2 cellular contexts compared by ENCODE assay signal in the genomic region with DNA sequence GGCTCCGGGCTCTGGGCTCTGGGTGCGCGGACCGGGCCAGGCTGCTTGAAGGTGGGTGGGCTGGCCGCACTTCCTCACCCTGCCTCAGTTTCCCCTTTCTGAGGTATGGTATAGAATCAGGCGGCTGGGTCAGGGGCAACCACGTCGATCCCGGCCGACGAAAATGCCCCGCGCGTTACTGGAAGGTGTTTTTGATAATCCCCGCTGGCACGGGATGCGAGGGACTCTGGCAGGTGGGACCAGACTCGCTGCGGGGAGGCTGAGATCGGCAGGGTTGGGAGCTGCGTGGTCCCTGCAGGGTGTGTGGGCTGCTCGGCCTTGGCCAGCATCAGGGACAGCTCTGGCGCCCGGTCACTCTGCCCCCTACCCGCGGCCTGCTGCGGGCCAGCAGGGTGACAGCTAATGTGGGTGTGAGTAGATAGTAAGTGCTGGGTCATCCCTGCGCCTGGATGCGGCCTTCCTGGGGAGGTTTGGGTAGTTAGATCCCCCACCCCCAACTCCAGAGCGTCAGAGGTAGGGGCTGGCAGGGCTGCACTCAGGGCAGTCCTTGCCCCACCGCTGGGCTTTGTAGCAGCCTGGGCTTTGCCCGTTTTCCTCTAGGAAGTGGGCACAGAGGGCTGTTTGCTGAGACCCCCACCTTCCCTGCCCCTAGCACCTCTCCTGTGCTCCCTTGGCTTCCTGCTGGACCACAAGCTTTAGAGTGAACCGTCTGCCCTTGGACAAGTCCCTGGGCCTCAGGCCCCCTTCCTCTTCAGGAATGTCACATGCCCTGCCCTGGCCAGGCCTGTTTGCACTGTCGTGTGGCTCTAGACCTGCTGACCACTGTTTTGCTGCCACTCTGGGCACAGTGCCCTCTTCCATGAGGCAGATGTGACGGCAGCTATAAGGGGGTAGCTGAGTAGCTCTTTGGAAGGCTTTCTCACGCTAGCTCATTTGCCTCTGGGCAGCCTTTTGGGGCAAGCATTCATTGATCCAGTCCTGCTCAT.
A peak's percentile ranks its signal among the peaks of the same experiment; 100 is the strongest.
TF ChIP-seq lines count a peak whose summit lies in the region.

No MANE protein-coding gene starts in this region.

TF ChIP-seq in A549, 52 proteins besides CTCF, POLR2A, EP300 and RAD21:
- TF ChIP-seq KDM1A (IDR thresholded peaks at IDR 0.05; ENCODE audit: low read depth) (no peak), POLR2AphosphoS2 (conservative IDR thresholded peaks at IDR 0.05; ENCODE audit: low read length) (no peak), PHF8 (IDR thresholded peaks at IDR 0.05; ENCODE audit: borderline replicate concordance, low read depth) (peak; percentile 79; the same call in 1 of the 2 replicates), SREBF2 (IDR thresholded peaks at IDR 0.05) (no peak), TFCP2L1 (CRISPR knock-in tag; IDR thresholded peaks at IDR 0.05) (no peak), MAX (IDR thresholded peaks at IDR 0.05) (no peak)
TF ChIP-seq in A549: peak in this region for 1.

TF ChIP-seq in H1, 55 proteins besides CTCF, POLR2A, EP300 and RAD21:
- TF ChIP-seq PHF8 (conservative IDR thresholded peaks at IDR 0.05; ENCODE audit: low read depth, low read length) = peak; percentile 73
- peak; percentile 78 for TF ChIP-seq KDM4A (IDR thresholded peaks at IDR 0.05; ENCODE audit: low read depth, low read length, severe bottlenecking)
- no peak for TF ChIP-seq BRCA1 (IDR thresholded peaks at IDR 0.05; ENCODE audit: low read depth, low read length)
- TF ChIP-seq, protein P1, sequence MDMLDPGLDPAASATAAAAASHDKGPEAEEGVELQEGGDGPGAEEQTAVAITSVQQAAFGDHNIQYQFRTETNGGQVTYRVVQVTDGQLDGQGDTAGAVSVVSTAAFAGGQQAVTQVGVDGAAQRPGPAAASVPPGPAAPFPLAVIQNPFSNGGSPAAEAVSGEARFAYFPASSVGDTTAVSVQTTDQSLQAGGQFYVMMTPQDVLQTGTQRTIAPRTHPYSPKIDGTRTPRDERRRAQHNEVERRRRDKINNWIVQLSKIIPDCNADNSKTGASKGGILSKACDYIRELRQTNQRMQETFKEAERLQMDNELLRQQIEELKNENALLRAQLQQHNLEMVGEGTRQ (IDR thresholded peaks at IDR 0.05; ENCODE audit: low read length) = no peak
- TF ChIP-seq GABPA (IDR thresholded peaks at IDR 0.05; ENCODE audit: borderline replicate concordance, insufficient read depth, low read length) = no peak
- TF ChIP-seq ASH2L (IDR thresholded peaks at IDR 0.05; ENCODE audit: low read length) = peak; percentile 68
- 0 out of 2 replicates have a peak, but pooled peaks have one; percentile 58 for TF ChIP-seq RBBP5 (IDR thresholded peaks at IDR 0.05; ENCODE audit: borderline replicate concordance, low read depth, low read length)
